ENCODE assay signal across 9 cellular contexts in the genomic region with DNA sequence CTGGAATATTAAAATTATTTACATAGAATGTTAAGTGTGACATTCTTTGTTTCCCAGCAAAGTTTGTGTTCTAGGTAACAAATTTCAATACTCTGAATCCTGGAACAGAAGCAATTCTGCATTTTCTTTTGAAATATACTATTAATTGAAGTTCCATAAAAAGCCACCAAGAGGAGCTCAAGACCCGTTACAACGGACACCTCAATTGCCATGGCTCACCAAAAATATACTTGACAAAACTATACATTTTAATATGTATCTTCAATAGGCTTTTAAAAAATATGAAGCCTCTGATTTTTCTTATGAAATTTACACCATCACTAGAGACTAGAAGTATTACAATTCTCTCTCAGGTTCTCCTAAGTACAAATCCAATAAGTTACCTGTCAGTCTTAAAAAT.
DNase-seq lines count a peak whose midpoint lies in the region; ATAC-seq, FAIRE-seq and TF ChIP-seq lines count a peak whose summit lies in the region.
"Had no signal": no experiment of that assay in that cellular context is flagged by ENCODE, and none has a peak within 500 bp of the region (broad histone marks: within the 10 kb centered on the region; RNA-seq: fewer than 3 reads in every experiment).

No MANE protein-coding gene starts in this region.

- FAIRE-seq in RCC 7860 (lab: Jason Lieb, UNC): peak; percentile 73

- ATAC-seq in upper lobe of right lung (no peak), HG02798 (IDR thresholded peaks at IDR 0.05; ENCODE audit: poor library complexity, unreplicated experiment) (no peak)

- H3K27me3 Mint-ChIP-seq in MCF 10A (ENCODE audit: insufficient read depth, unreplicated experiment): peaks cover 46% of the 10 kb centered on the region
- H3K27me3 Mint-ChIP-seq: naive thymus-derived CD4-positive, alpha-beta T cell had no signal

- H3K27ac Mint-ChIP-seq in MCF 10A (ENCODE audit: low read depth, unreplicated experiment): no peak overlapping the region

- H3K27ac ChIP-seq in breast epithelium (no peak overlapping the region), upper lobe of right lung (no peak overlapping the region)

- H3K36me3 Mint-ChIP-seq in MCF 10A (ENCODE audit: insufficient read depth, unreplicated experiment): no peaks in the 10 kb centered on the region

- H3K4me3 ChIP-seq in breast epithelium (no peak overlapping the region), upper lobe of right lung (no peak overlapping the region)

- CTCF ChIA-PET in MCF 10A (lab: Yijun Ruan, JAX): interaction anchor here (0.7 to 1.0 kb wide), 2 partner anchors 16 to 95 kb away, joined by 3 read pairs; no protein-coding TSS in a partner anchor

- BruUV-seq in MCF 10A (replicated peaks; lab: Mats Ljungman, UMichigan): no TSS peak

- DNase-seq in MCF 10A (ENCODE audit: unreplicated experiment) (peak; percentile 31), breast epithelium (ENCODE audit: low spot score in 2 of 2) (no peak), RCC 7860 (ENCODE audit: low spot score) (no peak), fibroblast of peridontal ligament (ENCODE audit: extremely low read depth) (peak; percentile 44), upper lobe of right lung (no peak), DMS153 treated with DMSO at 0.1 percent for 48 hours (lab: John Stamatoyannopoulos, UW; ENCODE audit: unreplicated experiment) (no peak), dedifferentiated amniotic fluid mesenchymal stem cell (ENCODE audit: extremely low spot score) (no peak)

- H3K4me3 Mint-ChIP-seq in MCF 10A (ENCODE audit: unreplicated experiment): no peak overlapping the region

- H3K9me3 Mint-ChIP-seq in MCF 10A (ENCODE audit: unreplicated experiment): no peaks in the 10 kb centered on the region
- H3K9me3 Mint-ChIP-seq: naive thymus-derived CD4-positive, alpha-beta T cell had no signal

- H3K27me3 ChIP-seq in breast epithelium (peaks cover 0 to 17% of the 10 kb centered on the region in 2 donors), upper lobe of right lung (no peaks in the 10 kb centered on the region)

- H3K4me1 Mint-ChIP-seq in MCF 10A (ENCODE audit: insufficient read depth, unreplicated experiment): no peaks in the 10 kb centered on the region

- POLR2A ChIA-PET in MCF 10A (lab: Yijun Ruan, JAX): no interaction called here

- H3K9me3 ChIP-seq in breast epithelium (no peaks in the 10 kb centered on the region), upper lobe of right lung (no peaks in the 10 kb centered on the region)

- H3K36me3 ChIP-seq in breast epithelium (no peaks in the 10 kb centered on the region), upper lobe of right lung (no peaks in the 10 kb centered on the region)

- no peaks in the 10 kb centered on the region for H3K4me1 ChIP-seq in breast epithelium
- H3K4me1 ChIP-seq in upper lobe of right lung: no peaks in the 10 kb centered on the region

- TF ChIP-seq CTCF in MCF 10A (IDR thresholded peaks at IDR 0.05; ENCODE audit: unreplicated experiment) (peak; percentile 45), breast epithelium (IDR thresholded peaks at IDR 0.05) (peak in 1 of 3 donors; percentile 13), upper lobe of right lung (IDR thresholded peaks at IDR 0.05) (peak; percentile 43)

- no peak for TF ChIP-seq POLR2A in breast epithelium (IDR thresholded peaks at IDR 0.05)

- intact Hi-C loops in MCF 10A (cut with micrococcal nuclease): loop anchor here (1.0 to 10.0 kb wide), 4 partner anchors 176 to 1996 kb away; no protein-coding TSS in a partner anchor
- intact Hi-C loops in breast epithelium (cut with DNase I; ENCODE audit: low total_unique reads): no loop called here
- intact Hi-C loops in upper lobe of right lung (cut with DNase I): no loop called here

Comparison
In these comparisons a context has a peak if more than half of its experiments do, and no peak if none do; other contexts are left out.
1. DNase-seq: peak in MCF 10A (single experiment) and fibroblast of peridontal ligament (single experiment); none in breast epithelium (0 of 2), RCC 7860 (single experiment), upper lobe of right lung (single experiment), DMS153 treated with DMSO at 0.1 percent for 48 hours (single experiment) and dedifferentiated amniotic fluid mesenchymal stem cell (single experiment).